Comparison of ENCODE assay signal across 1 cellular context in the genomic region with DNA sequence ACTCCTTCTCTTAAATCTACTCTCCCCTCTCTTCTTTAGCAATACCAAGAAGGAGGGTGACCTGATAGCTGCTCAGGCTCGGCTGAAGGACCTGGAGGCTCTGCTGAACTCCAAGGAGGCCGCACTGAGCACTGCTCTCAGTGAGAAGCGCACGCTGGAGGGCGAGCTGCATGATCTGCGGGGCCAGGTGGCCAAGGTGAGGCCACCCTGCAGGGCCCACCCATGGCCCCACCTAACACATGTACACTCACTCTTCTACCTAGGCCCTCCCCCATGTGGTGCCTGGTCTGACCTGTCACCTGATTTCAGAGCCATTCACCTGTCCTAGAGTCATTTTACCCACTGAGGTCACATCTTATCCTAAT.
TF ChIP-seq lines count a peak whose summit lies in the region.

No MANE protein-coding gene starts in this region.

TF ChIP-seq in HepG2, 621 proteins besides CTCF, POLR2A, EP300 and RAD21 (continued from another document and continues in another):
- TF ChIP-seq, protein P1, sequence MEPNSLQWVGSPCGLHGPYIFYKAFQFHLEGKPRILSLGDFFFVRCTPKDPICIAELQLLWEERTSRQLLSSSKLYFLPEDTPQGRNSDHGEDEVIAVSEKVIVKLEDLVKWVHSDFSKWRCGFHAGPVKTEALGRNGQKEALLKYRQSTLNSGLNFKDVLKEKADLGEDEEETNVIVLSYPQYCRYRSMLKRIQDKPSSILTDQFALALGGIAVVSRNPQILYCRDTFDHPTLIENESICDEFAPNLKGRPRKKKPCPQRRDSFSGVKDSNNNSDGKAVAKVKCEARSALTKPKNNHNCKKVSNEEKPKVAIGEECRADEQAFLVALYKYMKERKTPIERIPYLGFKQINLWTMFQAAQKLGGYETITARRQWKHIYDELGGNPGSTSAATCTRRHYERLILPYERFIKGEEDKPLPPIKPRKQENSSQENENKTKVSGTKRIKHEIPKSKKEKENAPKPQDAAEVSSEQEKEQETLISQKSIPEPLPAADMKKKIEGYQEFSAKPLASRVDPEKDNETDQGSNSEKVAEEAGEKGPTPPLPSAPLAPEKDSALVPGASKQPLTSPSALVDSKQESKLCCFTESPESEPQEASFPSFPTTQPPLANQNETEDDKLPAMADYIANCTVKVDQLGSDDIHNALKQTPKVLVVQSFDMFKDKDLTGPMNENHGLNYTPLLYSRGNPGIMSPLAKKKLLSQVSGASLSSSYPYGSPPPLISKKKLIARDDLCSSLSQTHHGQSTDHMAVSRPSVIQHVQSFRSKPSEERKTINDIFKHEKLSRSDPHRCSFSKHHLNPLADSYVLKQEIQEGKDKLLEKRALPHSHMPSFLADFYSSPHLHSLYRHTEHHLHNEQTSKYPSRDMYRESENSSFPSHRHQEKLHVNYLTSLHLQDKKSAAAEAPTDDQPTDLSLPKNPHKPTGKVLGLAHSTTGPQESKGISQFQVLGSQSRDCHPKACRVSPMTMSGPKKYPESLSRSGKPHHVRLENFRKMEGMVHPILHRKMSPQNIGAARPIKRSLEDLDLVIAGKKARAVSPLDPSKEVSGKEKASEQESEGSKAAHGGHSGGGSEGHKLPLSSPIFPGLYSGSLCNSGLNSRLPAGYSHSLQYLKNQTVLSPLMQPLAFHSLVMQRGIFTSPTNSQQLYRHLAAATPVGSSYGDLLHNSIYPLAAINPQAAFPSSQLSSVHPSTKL (CRISPR knock-in tag; IDR thresholded peaks at IDR 0.05) = no peak
- TF ChIP-seq KDM5B (CRISPR knock-in tag; IDR thresholded peaks at IDR 0.05; ENCODE audit: borderline replicate concordance) (0 out of 2 replicates have a peak, but pooled peaks have one; percentile 2), ZSCAN9 (CRISPR knock-in tag; IDR thresholded peaks at IDR 0.05; ENCODE audit: borderline replicate concordance) (no peak), CHD4 (IDR thresholded peaks at IDR 0.05; ENCODE audit: borderline replicate concordance, low read length) (peak; percentile 19; the same call in 1 of the 2 replicates), KDM5A (IDR thresholded peaks at IDR 0.05; ENCODE audit: borderline replicate concordance, low read length) (no peak), ZNF563 (CRISPR knock-in tag; IDR thresholded peaks at IDR 0.05) (no peak), ATF7 (IDR thresholded peaks at IDR 0.05) (no peak), ATF7 (CRISPR knock-in tag; IDR thresholded peaks at IDR 0.05) (0 out of 2 replicates have a peak, but pooled peaks have one; percentile 6), GTF2F1 (IDR thresholded peaks at IDR 0.05; ENCODE audit: low read length) (no peak), ZNF350 (CRISPR knock-in tag; IDR thresholded peaks at IDR 0.05; ENCODE audit: borderline replicate concordance, low read depth) (no peak; the same call in 1 of the 2 replicates), PRMT3 (CRISPR knock-in tag; IDR thresholded peaks at IDR 0.05; ENCODE audit: borderline replicate concordance, low read depth) (no peak), PHF21A (CRISPR knock-in tag; IDR thresholded peaks at IDR 0.05) (peak; percentile 35; the same call in 1 of the 2 replicates), DPF2 (CRISPR knock-in tag; IDR thresholded peaks at IDR 0.05; ENCODE audit: borderline replicate concordance, low read depth) (no peak), RBAK (CRISPR knock-in tag; IDR thresholded peaks at IDR 0.05) (no peak), ERF (CRISPR knock-in tag; IDR thresholded peaks at IDR 0.05) (no peak), SPEN (CRISPR knock-in tag; IDR thresholded peaks at IDR 0.05; ENCODE audit: low read depth) (no peak), TRIM24 (CRISPR knock-in tag; IDR thresholded peaks at IDR 0.05) (no peak), SCMH1 (CRISPR knock-in tag; IDR thresholded peaks at IDR 0.05; ENCODE audit: borderline replicate concordance) (no peak), ZNF343 (CRISPR knock-in tag; IDR thresholded peaks at IDR 0.05) (peak; percentile 4; the same call in 1 of the 2 replicates), ZNF17 (CRISPR knock-in tag; IDR thresholded peaks at IDR 0.05) (no peak), GFI1 (CRISPR knock-in tag; IDR thresholded peaks at IDR 0.05; ENCODE audit: borderline replicate concordance) (no peak), RAD51 (IDR thresholded peaks at IDR 0.05; ENCODE audit: borderline replicate concordance) (no peak), BORCS8-MEF2B (CRISPR knock-in tag; IDR thresholded peaks at IDR 0.05) (no peak), NFATC3 (CRISPR knock-in tag; IDR thresholded peaks at IDR 0.05) (no peak), TP53 (CRISPR knock-in tag; conservative IDR thresholded peaks at IDR 0.05) (no peak), ZNF207 (IDR thresholded peaks at IDR 0.05; ENCODE audit: borderline replicate concordance) (no peak), TCF12 (IDR thresholded peaks at IDR 0.05) (no peak), TCF12 (CRISPR knock-in tag; IDR thresholded peaks at IDR 0.05) (no peak; the same call in 1 of the 2 replicates)
- TF ChIP-seq, protein P2, sequence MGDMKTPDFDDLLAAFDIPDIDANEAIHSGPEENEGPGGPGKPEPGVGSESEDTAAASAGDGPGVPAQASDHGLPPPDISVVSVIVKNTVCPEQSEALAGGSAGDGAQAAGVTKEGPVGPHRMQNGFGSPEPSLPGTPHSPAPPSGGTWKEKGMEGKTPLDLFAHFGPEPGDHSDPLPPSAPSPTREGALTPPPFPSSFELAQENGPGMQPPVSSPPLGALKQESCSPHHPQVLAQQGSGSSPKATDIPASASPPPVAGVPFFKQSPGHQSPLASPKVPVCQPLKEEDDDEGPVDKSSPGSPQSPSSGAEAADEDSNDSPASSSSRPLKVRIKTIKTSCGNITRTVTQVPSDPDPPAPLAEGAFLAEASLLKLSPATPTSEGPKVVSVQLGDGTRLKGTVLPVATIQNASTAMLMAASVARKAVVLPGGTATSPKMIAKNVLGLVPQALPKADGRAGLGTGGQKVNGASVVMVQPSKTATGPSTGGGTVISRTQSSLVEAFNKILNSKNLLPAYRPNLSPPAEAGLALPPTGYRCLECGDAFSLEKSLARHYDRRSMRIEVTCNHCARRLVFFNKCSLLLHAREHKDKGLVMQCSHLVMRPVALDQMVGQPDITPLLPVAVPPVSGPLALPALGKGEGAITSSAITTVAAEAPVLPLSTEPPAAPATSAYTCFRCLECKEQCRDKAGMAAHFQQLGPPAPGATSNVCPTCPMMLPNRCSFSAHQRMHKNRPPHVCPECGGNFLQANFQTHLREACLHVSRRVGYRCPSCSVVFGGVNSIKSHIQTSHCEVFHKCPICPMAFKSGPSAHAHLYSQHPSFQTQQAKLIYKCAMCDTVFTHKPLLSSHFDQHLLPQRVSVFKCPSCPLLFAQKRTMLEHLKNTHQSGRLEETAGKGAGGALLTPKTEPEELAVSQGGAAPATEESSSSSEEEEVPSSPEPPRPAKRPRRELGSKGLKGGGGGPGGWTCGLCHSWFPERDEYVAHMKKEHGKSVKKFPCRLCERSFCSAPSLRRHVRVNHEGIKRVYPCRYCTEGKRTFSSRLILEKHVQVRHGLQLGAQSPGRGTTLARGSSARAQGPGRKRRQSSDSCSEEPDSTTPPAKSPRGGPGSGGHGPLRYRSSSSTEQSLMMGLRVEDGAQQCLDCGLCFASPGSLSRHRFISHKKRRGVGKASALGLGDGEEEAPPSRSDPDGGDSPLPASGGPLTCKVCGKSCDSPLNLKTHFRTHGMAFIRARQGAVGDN (CRISPR knock-in tag; IDR thresholded peaks at IDR 0.05) = peak; percentile 30; the same call in 1 of the 2 replicates
- TF ChIP-seq, protein P3, sequence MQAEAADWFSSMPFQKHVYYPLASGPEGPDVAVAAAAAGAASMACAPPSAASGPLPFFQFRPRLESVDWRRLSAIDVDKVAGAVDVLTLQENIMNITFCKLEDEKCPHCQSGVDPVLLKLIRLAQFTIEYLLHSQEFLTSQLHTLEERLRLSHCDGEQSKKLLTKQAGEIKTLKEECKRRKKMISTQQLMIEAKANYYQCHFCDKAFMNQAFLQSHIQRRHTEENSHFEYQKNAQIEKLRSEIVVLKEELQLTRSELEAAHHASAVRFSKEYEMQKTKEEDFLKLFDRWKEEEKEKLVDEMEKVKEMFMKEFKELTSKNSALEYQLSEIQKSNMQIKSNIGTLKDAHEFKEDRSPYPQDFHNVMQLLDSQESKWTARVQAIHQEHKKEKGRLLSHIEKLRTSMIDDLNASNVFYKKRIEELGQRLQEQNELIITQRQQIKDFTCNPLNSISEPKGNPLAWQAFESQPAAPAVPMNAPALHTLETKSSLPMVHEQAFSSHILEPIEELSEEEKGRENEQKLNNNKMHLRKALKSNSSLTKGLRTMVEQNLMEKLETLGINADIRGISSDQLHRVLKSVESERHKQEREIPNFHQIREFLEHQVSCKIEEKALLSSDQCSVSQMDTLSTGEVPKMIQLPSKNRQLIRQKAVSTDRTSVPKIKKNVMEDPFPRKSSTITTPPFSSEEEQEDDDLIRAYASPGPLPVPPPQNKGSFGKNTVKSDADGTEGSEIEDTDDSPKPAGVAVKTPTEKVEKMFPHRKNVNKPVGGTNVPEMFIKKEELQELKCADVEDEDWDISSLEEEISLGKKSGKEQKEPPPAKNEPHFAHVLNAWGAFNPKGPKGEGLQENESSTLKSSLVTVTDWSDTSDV (CRISPR knock-in tag; IDR thresholded peaks at IDR 0.05) = no peak
- TF ChIP-seq, protein P4, sequence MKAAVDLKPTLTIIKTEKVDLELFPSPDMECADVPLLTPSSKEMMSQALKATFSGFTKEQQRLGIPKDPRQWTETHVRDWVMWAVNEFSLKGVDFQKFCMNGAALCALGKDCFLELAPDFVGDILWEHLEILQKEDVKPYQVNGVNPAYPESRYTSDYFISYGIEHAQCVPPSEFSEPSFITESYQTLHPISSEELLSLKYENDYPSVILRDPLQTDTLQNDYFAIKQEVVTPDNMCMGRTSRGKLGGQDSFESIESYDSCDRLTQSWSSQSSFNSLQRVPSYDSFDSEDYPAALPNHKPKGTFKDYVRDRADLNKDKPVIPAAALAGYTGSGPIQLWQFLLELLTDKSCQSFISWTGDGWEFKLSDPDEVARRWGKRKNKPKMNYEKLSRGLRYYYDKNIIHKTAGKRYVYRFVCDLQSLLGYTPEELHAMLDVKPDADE (CRISPR knock-in tag; IDR thresholded peaks at IDR 0.05) = no peak
- TF ChIP-seq, protein P5, sequence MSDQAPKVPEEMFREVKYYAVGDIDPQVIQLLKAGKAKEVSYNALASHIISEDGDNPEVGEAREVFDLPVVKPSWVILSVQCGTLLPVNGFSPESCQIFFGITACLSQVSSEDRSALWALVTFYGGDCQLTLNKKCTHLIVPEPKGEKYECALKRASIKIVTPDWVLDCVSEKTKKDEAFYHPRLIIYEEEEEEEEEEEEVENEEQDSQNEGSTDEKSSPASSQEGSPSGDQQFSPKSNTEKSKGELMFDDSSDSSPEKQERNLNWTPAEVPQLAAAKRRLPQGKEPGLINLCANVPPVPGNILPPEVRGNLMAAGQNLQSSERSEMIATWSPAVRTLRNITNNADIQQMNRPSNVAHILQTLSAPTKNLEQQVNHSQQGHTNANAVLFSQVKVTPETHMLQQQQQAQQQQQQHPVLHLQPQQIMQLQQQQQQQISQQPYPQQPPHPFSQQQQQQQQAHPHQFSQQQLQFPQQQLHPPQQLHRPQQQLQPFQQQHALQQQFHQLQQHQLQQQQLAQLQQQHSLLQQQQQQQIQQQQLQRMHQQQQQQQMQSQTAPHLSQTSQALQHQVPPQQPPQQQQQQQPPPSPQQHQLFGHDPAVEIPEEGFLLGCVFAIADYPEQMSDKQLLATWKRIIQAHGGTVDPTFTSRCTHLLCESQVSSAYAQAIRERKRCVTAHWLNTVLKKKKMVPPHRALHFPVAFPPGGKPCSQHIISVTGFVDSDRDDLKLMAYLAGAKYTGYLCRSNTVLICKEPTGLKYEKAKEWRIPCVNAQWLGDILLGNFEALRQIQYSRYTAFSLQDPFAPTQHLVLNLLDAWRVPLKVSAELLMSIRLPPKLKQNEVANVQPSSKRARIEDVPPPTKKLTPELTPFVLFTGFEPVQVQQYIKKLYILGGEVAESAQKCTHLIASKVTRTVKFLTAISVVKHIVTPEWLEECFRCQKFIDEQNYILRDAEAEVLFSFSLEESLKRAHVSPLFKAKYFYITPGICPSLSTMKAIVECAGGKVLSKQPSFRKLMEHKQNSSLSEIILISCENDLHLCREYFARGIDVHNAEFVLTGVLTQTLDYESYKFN (CRISPR knock-in tag; conservative IDR thresholded peaks at IDR 0.05) = no peak
- TF ChIP-seq, protein P6, sequence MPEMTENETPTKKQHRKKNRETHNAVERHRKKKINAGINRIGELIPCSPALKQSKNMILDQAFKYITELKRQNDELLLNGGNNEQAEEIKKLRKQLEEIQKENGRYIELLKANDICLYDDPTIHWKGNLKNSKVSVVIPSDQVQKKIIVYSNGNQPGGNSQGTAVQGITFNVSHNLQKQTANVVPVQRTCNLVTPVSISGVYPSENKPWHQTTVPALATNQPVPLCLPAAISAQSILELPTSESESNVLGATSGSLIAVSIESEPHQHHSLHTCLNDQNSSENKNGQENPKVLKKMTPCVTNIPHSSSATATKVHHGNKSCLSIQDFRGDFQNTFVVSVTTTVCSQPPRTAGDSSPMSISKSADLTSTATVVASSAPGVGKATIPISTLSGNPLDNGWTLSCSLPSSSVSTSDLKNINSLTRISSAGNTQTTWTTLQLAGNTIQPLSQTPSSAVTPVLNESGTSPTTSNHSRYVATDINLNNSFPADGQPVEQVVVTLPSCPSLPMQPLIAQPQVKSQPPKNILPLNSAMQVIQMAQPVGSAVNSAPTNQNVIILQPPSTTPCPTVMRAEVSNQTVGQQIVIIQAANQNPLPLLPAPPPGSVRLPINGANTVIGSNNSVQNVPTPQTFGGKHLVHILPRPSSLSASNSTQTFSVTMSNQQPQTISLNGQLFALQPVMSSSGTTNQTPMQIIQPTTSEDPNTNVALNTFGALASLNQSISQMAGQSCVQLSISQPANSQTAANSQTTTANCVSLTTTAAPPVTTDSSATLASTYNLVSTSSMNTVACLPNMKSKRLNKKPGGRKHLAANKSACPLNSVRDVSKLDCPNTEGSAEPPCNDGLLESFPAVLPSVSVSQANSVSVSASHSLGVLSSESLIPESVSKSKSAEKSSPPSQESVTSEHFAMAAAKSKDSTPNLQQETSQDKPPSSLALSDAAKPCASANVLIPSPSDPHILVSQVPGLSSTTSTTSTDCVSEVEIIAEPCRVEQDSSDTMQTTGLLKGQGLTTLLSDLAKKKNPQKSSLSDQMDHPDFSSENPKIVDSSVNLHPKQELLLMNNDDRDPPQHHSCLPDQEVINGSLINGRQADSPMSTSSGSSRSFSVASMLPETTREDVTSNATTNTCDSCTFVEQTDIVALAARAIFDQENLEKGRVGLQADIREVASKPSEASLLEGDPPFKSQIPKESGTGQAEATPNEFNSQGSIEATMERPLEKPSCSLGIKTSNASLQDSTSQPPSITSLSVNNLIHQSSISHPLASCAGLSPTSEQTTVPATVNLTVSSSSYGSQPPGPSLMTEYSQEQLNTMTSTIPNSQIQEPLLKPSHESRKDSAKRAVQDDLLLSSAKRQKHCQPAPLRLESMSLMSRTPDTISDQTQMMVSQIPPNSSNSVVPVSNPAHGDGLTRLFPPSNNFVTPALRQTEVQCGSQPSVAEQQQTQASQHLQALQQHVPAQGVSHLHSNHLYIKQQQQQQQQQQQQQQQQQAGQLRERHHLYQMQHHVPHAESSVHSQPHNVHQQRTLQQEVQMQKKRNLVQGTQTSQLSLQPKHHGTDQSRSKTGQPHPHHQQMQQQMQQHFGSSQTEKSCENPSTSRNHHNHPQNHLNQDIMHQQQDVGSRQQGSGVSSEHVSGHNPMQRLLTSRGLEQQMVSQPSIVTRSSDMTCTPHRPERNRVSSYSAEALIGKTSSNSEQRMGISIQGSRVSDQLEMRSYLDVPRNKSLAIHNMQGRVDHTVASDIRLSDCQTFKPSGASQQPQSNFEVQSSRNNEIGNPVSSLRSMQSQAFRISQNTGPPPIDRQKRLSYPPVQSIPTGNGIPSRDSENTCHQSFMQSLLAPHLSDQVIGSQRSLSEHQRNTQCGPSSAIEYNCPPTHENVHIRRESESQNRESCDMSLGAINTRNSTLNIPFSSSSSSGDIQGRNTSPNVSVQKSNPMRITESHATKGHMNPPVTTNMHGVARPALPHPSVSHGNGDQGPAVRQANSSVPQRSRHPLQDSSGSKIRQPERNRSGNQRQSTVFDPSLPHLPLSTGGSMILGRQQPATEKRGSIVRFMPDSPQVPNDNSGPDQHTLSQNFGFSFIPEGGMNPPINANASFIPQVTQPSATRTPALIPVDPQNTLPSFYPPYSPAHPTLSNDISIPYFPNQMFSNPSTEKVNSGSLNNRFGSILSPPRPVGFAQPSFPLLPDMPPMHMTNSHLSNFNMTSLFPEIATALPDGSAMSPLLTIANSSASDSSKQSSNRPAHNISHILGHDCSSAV (CRISPR knock-in tag; IDR thresholded peaks at IDR 0.05; ENCODE audit: borderline replicate concordance) = no peak
